28 cellular contexts compared by ENCODE assay signal in the genomic region with DNA sequence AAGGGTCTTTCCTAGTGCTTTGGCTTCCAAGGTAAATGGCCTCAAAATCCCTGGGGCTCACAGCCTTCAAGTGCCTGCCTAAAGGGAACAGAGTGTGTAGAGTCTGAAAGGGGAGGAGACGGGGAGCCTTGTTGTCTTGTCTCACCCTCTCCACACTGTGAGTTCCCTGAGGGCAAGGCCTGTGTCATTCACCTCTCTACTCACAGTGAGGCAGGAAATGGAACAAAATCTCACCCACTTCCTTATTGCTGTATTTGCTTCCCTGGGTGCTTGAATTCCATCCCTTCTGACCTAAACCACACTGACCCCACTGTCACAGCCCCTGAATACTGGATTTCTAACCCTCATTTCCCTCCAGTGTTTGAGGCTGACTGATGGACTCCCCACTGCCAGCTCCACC.
DNase-seq lines count a peak whose midpoint lies in the region; ATAC-seq, FAIRE-seq and TF ChIP-seq lines count a peak whose summit lies in the region.
"Had no signal": no experiment of that assay in that cellular context is flagged by ENCODE, and none has a peak within 500 bp of the region (broad histone marks: within the 10 kb centered on the region; RNA-seq: fewer than 3 reads in every experiment).

No MANE protein-coding gene starts in this region.

- TF ChIP-seq CTCF in GM12878 (IDR thresholded peaks at IDR 0.05 in 2 of 3, conservative IDR thresholded peaks at IDR 0.05 in 1 of 3; ENCODE audit: control insufficient read depth in 2 of 3, extremely low read depth in 1 of 3, insufficient read depth in 1 of 3, low read depth in 3 of 3, low read length in 3 of 3): no peak

- H3K79me2 ChIP-seq in GM12878 (ENCODE audit: control insufficient read depth, insufficient read depth, low read length): no peaks in the 10 kb centered on the region

- FAIRE-seq in GM18507 (lab: Jason Lieb, UNC) (peak; percentile 63), GM12878 (lab: Jason Lieb, UNC) (no peak)

- POLR2A ChIA-PET in GM12878 (lab: Charles Lee): interaction anchor here (0.8 to 1.5 kb wide), 2 partner anchors 10 to 21 kb away, joined by 3 read pairs; no protein-coding TSS in a partner anchor

- H2AFZ ChIP-seq in GM12878 (ENCODE audit: control insufficient read depth, low read depth, low read length): peak overlapping the region; percentile 34; the same call in 1 of the 2 replicates

- H3K36me3 ChIP-seq in GM12878 (ENCODE audit: control insufficient read depth in 2 of 2, insufficient read depth in 2 of 2, low read length in 1 of 2): no peaks in the 10 kb centered on the region; a peak in 1 of 4 replicates
- H3K36me3 ChIP-seq: BLaER1 treated with 17β-estradiol and CSF1 and Interleukin-3, amounts not matched to agents 10 nM and 100 nM; SJSA1; upper lobe of left lung had no signal

- no peak for DNase-seq in GM18507 (ENCODE audit: extremely low spot score, insufficient read length, low read depth)
- no peak for DNase-seq in GM12878 (ENCODE audit: low read depth, low spot score)
- DNase-seq in renal cortical epithelial cell (ENCODE audit: low read depth): peak; percentile 26
- DNase-seq in NCI-H446 (lab: John Stamatoyannopoulos, UW): no peak
- DNase-seq in NCI-H2196 (lab: John Stamatoyannopoulos, UW; ENCODE audit: unreplicated experiment): no peak
- no peak for DNase-seq in NCI-H526 treated with DMSO at 0.1 percent for 48 hours (lab: John Stamatoyannopoulos, UW)
- DNase-seq: activated CD4-positive, alpha-beta T cell treated with anti-CD3 and anti-CD28 coated beads for 4 hours; activated T-cell treated with anti-CD3 and anti-CD28 coated beads for 4 hours; amniotic stem cell; COR-L47; DMS79 treated with DMSO at 0.1 percent for 48 hours; foreskin melanocyte; KBM-7; kidney glomerular epithelial cell; naive thymus-derived CD8-positive, alpha-beta T cell; NCI-H1092 treated with DMSO at 0.1 percent for 48 hours; NCI-H1694 treated with DMSO at 0.1 percent for 48 hours; NCI-H2227 treated with DMSO at 0.1 percent for 48 hours; NCI-H748 treated with DMSO at 0.1 percent for 48 hours; stimulated activated naive CD4-positive, alpha-beta T cell; T-helper 9 cell; upper lobe of left lung had no signal

- no peak for TF ChIP-seq POLR2A in GM12878 (IDR thresholded peaks at IDR 0.05; ENCODE audit: low read depth, low read length)

- H4K20me1 ChIP-seq in GM12878 (ENCODE audit: control insufficient read depth, insufficient read depth): no peaks in the 10 kb centered on the region
- H4K20me1 ChIP-seq: BLaER1 treated with 17β-estradiol and CSF1 and Interleukin-3, amounts not matched to agents 10 nM and 100 nM had no signal

- no peak overlapping the region for H3K9ac ChIP-seq in GM12878 (ENCODE audit: control insufficient read depth, insufficient read depth, low read length)
- H3K9ac ChIP-seq: BLaER1 treated with 17β-estradiol and CSF1 and Interleukin-3, amounts not matched to agents 10 nM and 100 nM had no signal

- peak overlapping the region; percentile 2 for H3K27ac ChIP-seq in GM12878 (ENCODE audit: control insufficient read depth, insufficient read depth)
- H3K27ac ChIP-seq: BLaER1 treated with 17β-estradiol and CSF1 and Interleukin-3, amounts not matched to agents 10 nM and 100 nM; RWPE1; SJSA1; upper lobe of left lung; VCaP had no signal

- no TSS peak for BruUV-seq in GM12878 (replicated peaks; lab: Mats Ljungman, UMichigan)

- no CpG with 5 or more reads among the region's 1 CpG for WGBS in GM12878 (ENCODE audit: insufficient coverage, insufficient replicate concordance, low lambda C conversion rate, missing lambda C conversion rate)

- no peak overlapping the region for H3K4me2 ChIP-seq in GM12878 (ENCODE audit: control insufficient read depth, insufficient read depth)

- in situ Hi-C loops in GM12878 (cut with MboI): no loop called here

- H3K4me1 ChIP-seq in GM12878 (ENCODE audit: control insufficient read depth, insufficient read depth, low read length): peaks cover 17% of the 10 kb centered on the region
- H3K4me1 ChIP-seq: SJSA1, upper lobe of left lung had no signal

- no peak for TF ChIP-seq RAD21 in GM12878 (IDR thresholded peaks at IDR 0.05; ENCODE audit: insufficient read depth, low read depth, low read length)

- no peaks in the 10 kb centered on the region for H3K27me3 ChIP-seq in GM12878 (replicated peaks in 1 of 2; ENCODE audit: control insufficient read depth in 2 of 2, insufficient read depth in 2 of 2, low read length in 1 of 2)
- H3K27me3 ChIP-seq: BLaER1 treated with 17β-estradiol and CSF1 and Interleukin-3, amounts not matched to agents 10 nM and 100 nM; upper lobe of left lung had no signal

- RAD21 ChIA-PET in GM12878 (lab: Charles Lee; ENCODE audit: unreplicated experiment): interaction anchor here (1.1 to 1.5 kb wide), 2 partner anchors 11 to 88 kb away, joined by 3 to 5 read pairs; no protein-coding TSS in a partner anchor

- CTCF ChIA-PET in GM12878 (lab: Yijun Ruan, JAX): interaction anchor here (1.1 to 3.0 kb wide), 4 partner anchors 13 to 198 kb away, joined by 3 to 7 read pairs (median 4); partner anchors contain the start of gene EPHB1

- H3K4me3 ChIP-seq in GM12878: no peak overlapping the region
- H3K4me3 ChIP-seq: BLaER1 treated with 17β-estradiol and CSF1 and Interleukin-3, amounts not matched to agents 10 nM and 100 nM; lung; SJSA1; upper lobe of left lung had no signal

- peak; percentile 52 for ATAC-seq in HG02678 (IDR thresholded peaks at IDR 0.05; ENCODE audit: unreplicated experiment)
- peak; percentile 64 for ATAC-seq in GM12878
- ATAC-seq: naive thymus-derived CD8-positive, alpha-beta T cell had no signal

- intact Hi-C loops in GM12878 (cut with micrococcal nuclease; ENCODE audit: unreplicated experiment): no loop called here

- TF ChIP-seq EP300 in GM12878 (IDR thresholded peaks at IDR 0.05; ENCODE audit: borderline replicate concordance in 1 of 2, control insufficient read depth in 1 of 2, low read depth in 2 of 2, low read length in 2 of 2): no peak

- SMC1A ChIA-PET in GM12878 (lab: Charles Lee; ENCODE audit: uncharacterized antibody, unreplicated experiment): interaction anchor here (1.2 to 3.5 kb wide), 3 partner anchors 13 to 31 kb away, joined by 8 to 12 read pairs (median 8); no protein-coding TSS in a partner anchor

- no peaks in the 10 kb centered on the region for H3K9me3 ChIP-seq in GM12878 (replicated peaks; ENCODE audit: control insufficient read depth, insufficient read depth, low read length)
- H3K9me3 ChIP-seq: BLaER1 treated with 17β-estradiol and CSF1 and Interleukin-3, amounts not matched to agents 10 nM and 100 nM; SJSA1; upper lobe of left lung had no signal

TF ChIP-seq in GM12878, 131 proteins besides CTCF, POLR2A, EP300 and RAD21:
- TF ChIP-seq, protein P1, sequence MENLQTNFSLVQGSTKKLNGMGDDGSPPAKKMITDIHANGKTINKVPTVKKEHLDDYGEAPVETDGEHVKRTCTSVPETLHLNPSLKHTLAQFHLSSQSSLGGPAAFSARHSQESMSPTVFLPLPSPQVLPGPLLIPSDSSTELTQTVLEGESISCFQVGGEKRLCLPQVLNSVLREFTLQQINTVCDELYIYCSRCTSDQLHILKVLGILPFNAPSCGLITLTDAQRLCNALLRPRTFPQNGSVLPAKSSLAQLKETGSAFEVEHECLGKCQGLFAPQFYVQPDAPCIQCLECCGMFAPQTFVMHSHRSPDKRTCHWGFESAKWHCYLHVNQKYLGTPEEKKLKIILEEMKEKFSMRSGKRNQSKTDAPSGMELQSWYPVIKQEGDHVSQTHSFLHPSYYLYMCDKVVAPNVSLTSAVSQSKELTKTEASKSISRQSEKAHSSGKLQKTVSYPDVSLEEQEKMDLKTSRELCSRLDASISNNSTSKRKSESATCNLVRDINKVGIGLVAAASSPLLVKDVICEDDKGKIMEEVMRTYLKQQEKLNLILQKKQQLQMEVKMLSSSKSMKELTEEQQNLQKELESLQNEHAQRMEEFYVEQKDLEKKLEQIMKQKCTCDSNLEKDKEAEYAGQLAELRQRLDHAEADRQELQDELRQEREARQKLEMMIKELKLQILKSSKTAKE (IDR thresholded peaks at IDR 0.05; ENCODE audit: low read depth, poor library complexity, severe bottlenecking): no peak
- TF ChIP-seq, protein P2, sequence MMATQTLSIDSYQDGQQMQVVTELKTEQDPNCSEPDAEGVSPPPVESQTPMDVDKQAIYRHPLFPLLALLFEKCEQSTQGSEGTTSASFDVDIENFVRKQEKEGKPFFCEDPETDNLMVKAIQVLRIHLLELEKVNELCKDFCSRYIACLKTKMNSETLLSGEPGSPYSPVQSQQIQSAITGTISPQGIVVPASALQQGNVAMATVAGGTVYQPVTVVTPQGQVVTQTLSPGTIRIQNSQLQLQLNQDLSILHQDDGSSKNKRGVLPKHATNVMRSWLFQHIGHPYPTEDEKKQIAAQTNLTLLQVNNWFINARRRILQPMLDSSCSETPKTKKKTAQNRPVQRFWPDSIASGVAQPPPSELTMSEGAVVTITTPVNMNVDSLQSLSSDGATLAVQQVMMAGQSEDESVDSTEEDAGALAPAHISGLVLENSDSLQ (IDR thresholded peaks at IDR 0.05): 0 out of 2 replicates have a peak, but pooled peaks have one; percentile 8
- no peak for TF ChIP-seq FOXK2 (IDR thresholded peaks at IDR 0.05)
- TF ChIP-seq TAF1 (IDR thresholded peaks at IDR 0.05; ENCODE audit: borderline replicate concordance, low read depth, low read length): no peak
- TF ChIP-seq YY1 (IDR thresholded peaks at IDR 0.05; ENCODE audit: low read depth, low read length): no peak
